In the genomic region with DNA sequence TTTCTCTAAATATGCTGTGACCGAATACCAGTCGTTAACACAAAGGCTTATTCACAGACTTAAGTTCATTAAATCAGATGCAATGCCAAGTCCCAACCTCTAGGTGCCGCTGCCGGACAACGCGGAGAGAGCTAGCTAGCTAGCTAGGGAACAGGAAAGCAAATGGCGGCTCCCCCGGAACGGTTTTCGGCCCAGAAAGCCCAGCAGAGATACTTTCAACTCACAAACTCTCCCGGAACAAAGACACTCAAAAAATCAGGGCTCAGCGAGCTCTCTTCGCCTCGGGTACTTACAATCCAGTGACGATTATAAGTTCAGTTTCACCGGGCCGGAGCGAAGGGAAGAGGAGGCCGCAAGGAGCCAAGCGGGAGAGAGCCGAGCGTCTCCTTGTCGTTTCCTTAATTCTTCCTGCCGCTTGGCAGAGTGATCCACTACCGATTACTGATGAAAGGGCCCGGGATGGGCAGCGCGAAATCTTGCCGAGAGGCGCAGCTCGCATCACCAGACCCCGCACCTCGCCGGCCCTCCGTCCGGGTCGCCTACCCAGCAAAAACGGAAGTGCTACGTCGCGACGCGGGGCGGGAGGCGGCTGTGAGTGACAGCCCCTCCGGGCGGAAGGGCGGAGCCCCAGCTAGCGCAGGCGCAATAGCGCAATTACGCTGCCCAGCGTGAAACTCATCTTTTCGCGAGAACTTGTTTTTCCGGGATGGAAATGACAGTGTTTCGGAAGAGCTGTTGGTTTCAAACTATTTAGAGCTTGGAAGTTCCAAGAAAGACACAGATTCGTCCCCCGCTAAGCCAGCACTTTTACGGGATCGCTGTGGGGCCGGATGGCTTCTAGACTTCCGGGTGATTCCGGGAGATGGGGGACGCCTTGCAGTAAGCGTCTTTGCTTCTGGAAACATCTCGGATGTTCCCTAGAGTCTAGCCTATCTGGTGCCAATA, we compare ENCODE assay signal across 8 cellular contexts. TPM values are rescaled to one million over a fixed set of nuclear protein-coding genes. Genes with fewer than 3 reads are reported as not detected.
DNase-seq lines count a peak whose midpoint lies in the region; ATAC-seq and TF ChIP-seq lines count a peak whose summit lies in the region.

A gene with protein sequence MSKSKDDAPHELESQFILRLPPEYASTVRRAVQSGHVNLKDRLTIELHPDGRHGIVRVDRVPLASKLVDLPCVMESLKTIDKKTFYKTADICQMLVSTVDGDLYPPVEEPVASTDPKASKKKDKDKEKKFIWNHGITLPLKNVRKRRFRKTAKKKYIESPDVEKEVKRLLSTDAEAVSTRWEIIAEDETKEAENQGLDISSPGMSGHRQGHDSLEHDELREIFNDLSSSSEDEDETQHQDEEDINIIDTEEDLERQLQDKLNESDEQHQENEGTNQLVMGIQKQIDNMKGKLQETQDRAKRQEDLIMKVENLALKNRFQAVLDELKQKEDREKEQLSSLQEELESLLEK (minus strand): TSS at position 560 of the 945 bp plus-strand sequence. CDS start 740 bp downstream, outside the sequence.

- peak within 1 kb of the TSS; percentile 96 for H3K27ac ChIP-seq in RWPE1

- H3K4me1 Mint-ChIP-seq in activated T-helper 17 cell treated with anti-CD3 and anti-CD28 coated beads, Interleukin-2, amount 50 U/mL, for 72 hours = peaks cover 23% of the 10 kb centered on the region
- H3K4me1 Mint-ChIP-seq in natural killer cell = peaks cover 31 to 34% of the 10 kb centered on the region in 2 donors

- peak within 1 kb of the TSS; percentile 99 for H3K4me3 Mint-ChIP-seq in activated T-helper 17 cell treated with anti-CD3 and anti-CD28 coated beads, Interleukin-2, amount 50 U/mL, for 72 hours
- peak within 1 kb of the TSS; percentile 99 for H3K4me3 Mint-ChIP-seq in natural killer cell

- TF ChIP-seq CTCF in LNCaP clone FGC (IDR thresholded peaks at IDR 0.05; ENCODE audit: control insufficient read depth, extremely low read depth, insufficient read depth) = peak; percentile 98
- peak; percentile 96 for TF ChIP-seq CTCF in RWPE1 (conservative IDR thresholded peaks at IDR 0.05; ENCODE audit: low read depth)
- peak; percentile 81 for TF ChIP-seq CTCF in natural killer cell (IDR thresholded peaks at IDR 0.05)

- DNase-seq in ELR (ENCODE audit: low read depth) = peak; percentile 94
- peak; percentile 74 for DNase-seq in GOT3 (lab: John Stamatoyannopoulos, UW)
- DNase-seq in LNCaP clone FGC (ENCODE audit: low read depth) = peak; percentile 85
- DNase-seq in RWPE1 (ENCODE audit: low spot score) = peak; percentile 98
- peak; percentile 96 for DNase-seq in fibroblast of peridontal ligament (ENCODE audit: extremely low read depth)
- peak; percentile 93 for DNase-seq in natural killer cell
- DNase-seq in stimulated activated naive CD4-positive, alpha-beta T cell treated with Interleukin-2 at 50 U/mL for 16 hours (lab: John Stamatoyannopoulos, UW) = peak; percentile 88

- peak; percentile 95 for ATAC-seq in activated T-helper 17 cell treated with anti-CD3 and anti-CD28 coated beads, Interleukin-2, amount 50 U/mL, for 72 hours (replicated peaks)
- ATAC-seq in natural killer cell = peak; percentile 89 to 96 (median 90)

- H3K4me3 ChIP-seq in LNCaP clone FGC (ENCODE audit: low read depth, low read length) = peak within 1 kb of the TSS; percentile 95

- CTCF ChIA-PET in RWPE1 (lab: Yijun Ruan, JAX) = interaction anchor here (0.5 to 2.1 kb wide), 16 partner anchors 8 to 1223 kb away, joined by 3 to 8 read pairs (median 3); a partner anchor contains a TSS

- POLR2A ChIA-PET in RWPE1 (lab: Yijun Ruan, JAX; ENCODE audit: low non-redundant PET) = interaction anchor here (0.5 to 1.4 kb wide), 3 partner anchors 10 to 60 kb away, joined by 3 to 8 read pairs (median 3); a partner anchor contains a TSS

- peak within 1 kb of the TSS; percentile 100 for H3K27ac Mint-ChIP-seq in activated T-helper 17 cell treated with anti-CD3 and anti-CD28 coated beads, Interleukin-2, amount 50 U/mL, for 72 hours
- peak within 1 kb of the TSS; percentile 100 for H3K27ac Mint-ChIP-seq in natural killer cell

- intact Hi-C loops in natural killer cell (cut with micrococcal nuclease) = loop anchor here (1.0 kb wide), 1 partner anchor 244 kb away; no protein-coding TSS in a partner anchor

- H3K27me3 Mint-ChIP-seq in activated T-helper 17 cell treated with anti-CD3 and anti-CD28 coated beads, Interleukin-2, amount 50 U/mL, for 72 hours = no peaks in the 10 kb centered on the region
- peaks cover 3 to 7% of the 10 kb centered on the region in 2 donors for H3K27me3 Mint-ChIP-seq in natural killer cell (ENCODE audit: low read depth in 2 of 2)

- H3K36me3 Mint-ChIP-seq in activated T-helper 17 cell treated with anti-CD3 and anti-CD28 coated beads, Interleukin-2, amount 50 U/mL, for 72 hours (ENCODE audit: low read depth) = peaks cover 57% of the 10 kb centered on the region
- peaks cover 51% of the 10 kb centered on the region for H3K36me3 Mint-ChIP-seq in natural killer cell

- peaks cover 29% of the 10 kb centered on the region for H3K9me3 Mint-ChIP-seq in activated T-helper 17 cell treated with anti-CD3 and anti-CD28 coated beads, Interleukin-2, amount 50 U/mL, for 72 hours
- H3K9me3 Mint-ChIP-seq in natural killer cell = peaks cover 14 to 20% of the 10 kb centered on the region in 2 donors

RNA-seq across cellular contexts. Expression of the gene that starts here (rescaled TPM):
- total RNA-seq in activated T-helper 17 cell treated with anti-CD3 and anti-CD28 coated beads, Interleukin-2, amount 50 U/mL, for 72 hours = 10 to 100 TPM; 45.3 to 50.4 TPM
- 10 to 100 TPM; 77.3 to 96.1 (median 89.4) TPM for total RNA-seq in natural killer cell

Comparison
In these comparisons a context has a peak if more than half of its experiments do, and no peak if none do; other contexts are left out.
1. Peak in every context shown above with its lines: DNase-seq, ATAC-seq, H3K4me3 ChIP-seq and H3K27ac ChIP-seq.